In genomic region chr6:36265744-36266143, GRCh38 we compare ENCODE assay signal across 33 cellular contexts. TPM values are rescaled to one million over a fixed set of nuclear protein-coding genes. Genes with fewer than 3 reads are reported as not detected.
"Had no signal": no experiment of that assay in that cellular context is flagged by ENCODE, and none has a peak within 500 bp of the region (broad histone marks: within the 10 kb centered on the region; RNA-seq: fewer than 3 reads in every experiment).

No MANE protein-coding gene starts in this region.

- H3K27ac ChIP-seq: body of pancreas, brain microvascular endothelial cell, breast epithelium, WERI-Rb-1 had no signal

- DNase-seq: activated CD4-positive, alpha-beta memory T cell treated with anti-CD3 and anti-CD28 coated beads, Interleukin-2, amount 10 ng/mL, durations not matched to agents 7 days and 5 days; activated CD4-positive, alpha-beta T cell treated with anti-CD3 and anti-CD28 coated beads for 1 hour; activated CD4-positive, alpha-beta T cell treated with anti-CD3 and anti-CD28 coated beads for 36 hours; activated CD4-positive, alpha-beta T cell treated with anti-CD3 and anti-CD28 coated beads for 48 hours; activated CD4-positive, alpha-beta T cell treated with anti-CD3 and anti-CD28 coated beads, Interleukin-2, amount 10 ng/mL, durations not matched to agents 7 days and 5 days; activated CD4-positive, alpha-beta T cell treated with anti-CD3 and anti-CD28 coated beads, Interleukin-2, amount 50 U/mL, for 48 hours; activated CD4-positive, CD25-positive, alpha-beta regulatory T cell; activated CD8-positive, alpha-beta memory T cell treated with anti-CD3 and anti-CD28 coated beads for 24 hours; activated CD8-positive, alpha-beta memory T cell treated with anti-CD3 and anti-CD28 coated beads, Interleukin-2, amount 10 ng/mL, durations not matched to agents 7 days and 5 days; activated CD8-positive, alpha-beta memory T cell treated with anti-CD3 and anti-CD28 coated beads, Interleukin-2, amount 50 U/mL, for 48 hours; activated CD8-positive, alpha-beta T cell treated with anti-CD3 and anti-CD28 coated beads, Interleukin-2, amount 10 ng/mL, durations not matched to agents 7 days and 5 days; activated effector memory CD4-positive, alpha-beta T cell treated with Interleukin-2 at 50 U/mL for 16 hours; activated gamma-delta T cell; activated naive CD4-positive, alpha-beta T cell treated with anti-CD3 and anti-CD28 coated beads, Interleukin-2, amount 10 ng/mL, durations not matched to agents 7 days and 5 days; activated naive CD4-positive, alpha-beta T cell treated with Interleukin-2 at 50 U/mL for 16 hours; activated naive CD8-positive, alpha-beta T cell treated with anti-CD3 and anti-CD28 coated beads, Interleukin-2, amount 10 ng/mL, durations not matched to agents 7 days and 5 days; activated naive CD8-positive, alpha-beta T cell treated with anti-CD3 and anti-CD28 coated beads, Interleukin-2, amount 50 U/mL, for 24 hours; activated T-cell treated with anti-CD3 and anti-CD28 coated beads, Interleukin-2, amount 50 U/mL, for 24 hours; activated T-cell treated with anti-CD3 and anti-CD28 coated beads, Interleukin-2, amount 50 U/mL, for 48 hours; amygdala; aorta; body of pancreas; brain microvascular endothelial cell; central memory CD4-positive, alpha-beta T cell; T-helper 2 cell; T-helper 9 cell; WERI-Rb-1 had no signal

RNA-seq across cellular contexts. Expression of gene PNPLA1, which starts 4.1 kb away (rescaled TPM):
- total RNA-seq: activated CD4-positive, alpha-beta T cell treated with anti-CD3 and anti-CD28 coated beads for 36 hours; activated CD4-positive, alpha-beta T cell treated with anti-CD3 and anti-CD28 coated beads, Interleukin-2, amount 10 ng/mL, durations not matched to agents 7 days and 5 days; activated CD8-positive, alpha-beta memory T cell treated with anti-CD3 and anti-CD28 coated beads, Interleukin-2, amount 10 ng/mL, durations not matched to agents 7 days and 5 days; activated CD8-positive, alpha-beta T cell treated with anti-CD3 and anti-CD28 coated beads, Interleukin-2, amount 10 ng/mL, durations not matched to agents 7 days and 5 days; activated naive CD8-positive, alpha-beta T cell treated with anti-CD3 and anti-CD28 coated beads, Interleukin-2, amount 10 ng/mL, durations not matched to agents 7 days and 5 days; activated T-helper 2 cell treated with anti-CD3 and anti-CD28 coated beads, Interferon-gamma antibody, Interleukin-2, Interleukin-4, amounts not matched to agents 10 μg/mL and 5 μg/mL and 100 μg/mL, durations not matched to agents 14 hours and 24 hours and 36 hours; astrocyte; body of pancreas; breast epithelium; cardiac septum; cerebellum; WTC11 had no signal
